14 cellular contexts compared by ENCODE assay signal in genomic region chrX:70087857-70088256, GRCh38. TPM values are rescaled to one million over a fixed set of nuclear protein-coding genes. Genes with fewer than 3 reads are reported as not detected.
DNase-seq lines count a peak whose midpoint lies in the region; ATAC-seq and TF ChIP-seq lines count a peak whose summit lies in the region.
"Had no signal": no experiment of that assay in that cellular context is flagged by ENCODE, and none has a peak within 500 bp of the region (broad histone marks: within the 10 kb centered on the region; RNA-seq: fewer than 3 reads in every experiment).

No MANE protein-coding gene starts in this region.

- no peak overlapping the region for H3K27ac ChIP-seq in brain microvascular endothelial cell

- H3K27me3 ChIP-seq in MG63, result no peaks in the 10 kb centered on the region
- no peaks in the 10 kb centered on the region for H3K27me3 ChIP-seq in brain microvascular endothelial cell (replicated peaks)
- H3K27me3 ChIP-seq: spleen had no signal

- DNase-seq in EH (ENCODE audit: low read depth), result peak; percentile 58
- peak; percentile 32 for DNase-seq in MG63
- DNase-seq in brain microvascular endothelial cell, result peak; percentile 9
- DNase-seq in lung microvascular endothelial cell (ENCODE audit: low read depth in 2 of 2), result peak; percentile 43 to 66
- DNase-seq in COLO668 (lab: John Stamatoyannopoulos, UW; ENCODE audit: unreplicated experiment), result no peak
- DNase-seq in anterior cingulate cortex (lab: John Stamatoyannopoulos, UW), result no peak
- DNase-seq: activated CD4-positive, alpha-beta T cell treated with anti-CD3 and anti-CD28 coated beads, Interleukin-2, amount 50 U/mL, for 1 hour; activated naive CD4-positive, alpha-beta T cell treated with anti-CD3 and anti-CD28 coated beads, Interleukin-2, amount 10 ng/mL, durations not matched to agents 7 days and 5 days; naive B cell; spleen had no signal

- ATAC-seq in HG02938 (IDR thresholded peaks at IDR 0.05; ENCODE audit: unreplicated experiment) (no peak), HG02885 (IDR thresholded peaks at IDR 0.05; ENCODE audit: poor library complexity, unreplicated experiment) (no peak)
- ATAC-seq: HepG2 had no signal

- no peaks in the 10 kb centered on the region for H3K9me3 ChIP-seq in MG63
- H3K9me3 ChIP-seq: spleen had no signal

- H3K36me3 ChIP-seq in MG63, result no peaks in the 10 kb centered on the region
- no peaks in the 10 kb centered on the region for H3K36me3 ChIP-seq in brain microvascular endothelial cell (replicated peaks)
- H3K36me3 ChIP-seq: spleen had no signal

- no peak for TF ChIP-seq CTCF in brain microvascular endothelial cell (IDR thresholded peaks at IDR 0.05; ENCODE audit: low read depth, low read length, missing control alignments)

- in situ Hi-C loops in brain microvascular endothelial cell (cut with HindIII; ENCODE audit: low pct_ligation_motif_present, low sequenced_read_pairs), result no loop called here

- H3K4me3 ChIP-seq in MG63 (no peak overlapping the region), brain microvascular endothelial cell (ENCODE audit: low read depth, low read length) (no peak overlapping the region)
- H3K4me3 ChIP-seq: spleen had no signal

RNA-seq across cellular contexts. Expression of gene OTUD6A, which starts 25.6 kb away (rescaled TPM):
- total RNA-seq in MG63 (2014; rRNA removed; shearing (Covaris generic); ENCODE audit: low replicate concordance), result not detected in 2 replicates
- not detected in 2 replicates for total RNA-seq in lung microvascular endothelial cell
- total RNA-seq: HepG2, NCI-H460, spleen had no signal

RNA-seq across cellular contexts. Expression of gene AWAT2, which starts 38.1 kb away (rescaled TPM):
- not detected in 2 replicates for total RNA-seq in MG63 (2014; rRNA removed; shearing (Covaris generic); ENCODE audit: low replicate concordance)
- 0.20 and 0.44 TPM in 2 replicates for total RNA-seq in lung microvascular endothelial cell
- total RNA-seq: HepG2, NCI-H460, spleen had no signal

RNA-seq across cellular contexts. Expression of gene IGBP1, which starts 45.4 kb away (rescaled TPM):
- 55.2 and 59.5 TPM in 2 replicates for total RNA-seq in MG63 (2014; rRNA removed; shearing (Covaris generic); ENCODE audit: low replicate concordance)
- 63.4 and 66.5 TPM in 2 replicates for total RNA-seq in lung microvascular endothelial cell

Comparison
In these comparisons a context has a peak if more than half of its experiments do, and no peak if none do; other contexts are left out.
1. DNase-seq: peak in EH (single experiment), MG63 (single experiment), brain microvascular endothelial cell (single experiment) and lung microvascular endothelial cell (2 of 2); none in COLO668 (single experiment) and anterior cingulate cortex (0 of 58).